In genomic region chr14:99729991-99730875, GRCh38 we compare ENCODE assay signal across 8 cellular contexts. TPM values are rescaled to one million over a fixed set of nuclear protein-coding genes. Genes with fewer than 3 reads are reported as not detected.
A peak's percentile ranks its signal among the peaks of the same experiment; 100 is the strongest.
DNase-seq lines count a peak whose midpoint lies in the region; ATAC-seq lines count a peak whose summit lies in the region.

No MANE protein-coding gene starts in this region.

- H3K9ac ChIP-seq in BLaER1 treated with 17β-estradiol and CSF1 and Interleukin-3, amounts not matched to agents 10 nM and 100 nM, result peak overlapping the region; percentile 36 to 75 (median 64); a peak in 20 of 22 replicates

- H3K4me3 ChIP-seq in BLaER1 treated with 17β-estradiol and CSF1 and Interleukin-3, amounts not matched to agents 10 nM and 100 nM, result peak overlapping the region; percentile 52 to 71 (median 58)

- H4K20me1 ChIP-seq in BLaER1 treated with 17β-estradiol and CSF1 and Interleukin-3, amounts not matched to agents 10 nM and 100 nM, result peaks cover 0 to 59% (median 0%) of the 10 kb centered on the region in 11 experiments; a peak in 4 of 22 replicates

- H3K27me3 ChIP-seq in BLaER1 treated with 17β-estradiol and CSF1 and Interleukin-3, amounts not matched to agents 10 nM and 100 nM, result peaks cover 11 to 27% (median 19%) of the 10 kb centered on the region in 11 experiments

- H3K36me3 ChIP-seq in BLaER1 treated with 17β-estradiol and CSF1 and Interleukin-3, amounts not matched to agents 10 nM and 100 nM, result no peaks in the 10 kb centered on the region

- DNase-seq in NAMALWA (ENCODE audit: low spot score) (peak; percentile 60), cerebellum (ENCODE audit: low spot score) (peak; percentile 66), left lobe of liver (ENCODE audit: low spot score) (peak; percentile 69), occipital lobe (lab: John Stamatoyannopoulos, UW) (no peak)
- peak; percentile 41 for DNase-seq in activated CD4-positive, alpha-beta T cell treated with anti-CD3 and anti-CD28 coated beads for 1 hour
- peak; percentile 33 to 76 for DNase-seq in stimulated activated CD4-positive, alpha-beta T cell treated with anti-CD3 and anti-CD28 coated beads, Interleukin-4, amount 100 ng/mL, for 4 hours

- H3K4me2 ChIP-seq in BLaER1 treated with 17β-estradiol and CSF1 and Interleukin-3, amounts not matched to agents 10 nM and 100 nM, result peak overlapping the region; percentile 83 to 98 (median 93)

- H3K9me3 ChIP-seq in BLaER1 treated with 17β-estradiol and CSF1 and Interleukin-3, amounts not matched to agents 10 nM and 100 nM (replicated peaks in 1 of 11), result no peaks in the 10 kb centered on the region

- H3K27ac ChIP-seq in BLaER1 treated with 17β-estradiol and CSF1 and Interleukin-3, amounts not matched to agents 10 nM and 100 nM, result 0 out of 22 replicates have a peak overlapping the region, but pooled peaks of 2 of the 11 experiments have one; percentile 23 to 29

- ATAC-seq in GM21390 (IDR thresholded peaks at IDR 0.05; ENCODE audit: unreplicated experiment), result peak; percentile 80
- peak; percentile 87 for ATAC-seq in left lobe of liver

- peaks cover 22 to 47% (median 38%) of the 10 kb centered on the region in 10 experiments for H3K4me1 ChIP-seq in BLaER1 treated with 17β-estradiol and CSF1 and Interleukin-3, amounts not matched to agents 10 nM and 100 nM

RNA-seq across cellular contexts. Expression of gene CYP46A1, which starts 46.1 kb away (rescaled TPM):
- total RNA-seq in cerebellum, result 6.1 TPM
- total RNA-seq in left lobe of liver, result 1.5 TPM
- 2.3 TPM for total RNA-seq in occipital lobe
